Comparison of ENCODE assay signal across 9 cellular contexts in genomic region chr15:42035362-42035761, GRCh38. TPM values are rescaled to one million over a fixed set of nuclear protein-coding genes. Genes with fewer than 3 reads are reported as not detected.
DNase-seq lines count a peak whose midpoint lies in the region; ATAC-seq, FAIRE-seq and TF ChIP-seq lines count a peak whose summit lies in the region.
"Had no signal": no experiment of that assay in that cellular context is flagged by ENCODE, and none has a peak within 500 bp of the region (broad histone marks: within the 10 kb centered on the region; RNA-seq: fewer than 3 reads in every experiment).

No MANE protein-coding gene starts in this region.

- H3K9me3 Mint-ChIP-seq in immature natural killer cell, result no peaks in the 10 kb centered on the region
- peaks cover 4% of the 10 kb centered on the region for H3K9me3 Mint-ChIP-seq in nephron progenitor cell

- H2AFZ ChIP-seq in keratinocyte (ENCODE audit: control insufficient read depth, low read length), result peak overlapping the region; percentile 73

- H3K4me3 ChIP-seq in GM08714 (ENCODE audit: low read length) (peak overlapping the region; percentile 61; the same call in 1 of the 2 replicates), NB4 (ENCODE audit: low read depth, low read length) (no peak overlapping the region), keratinocyte (ENCODE audit: control insufficient read depth in 2 of 3, extremely low read depth in 1 of 3, insufficient read depth in 2 of 3, low read depth in 1 of 3, low read length in 3 of 3) (peak overlapping the region in 2 of 3 experiments; percentile 18 to 58)
- H3K4me3 ChIP-seq: cardiac muscle cell had no signal

- no peak for TF ChIP-seq POLR2A in NB4 (IDR thresholded peaks at IDR 0.05; ENCODE audit: extremely low read depth, insufficient read length)

- H3K4me1 Mint-ChIP-seq in immature natural killer cell, result no peaks in the 10 kb centered on the region
- no peaks in the 10 kb centered on the region for H3K4me1 Mint-ChIP-seq in nephron progenitor cell

- no peaks in the 10 kb centered on the region for H3K36me3 ChIP-seq in keratinocyte (ENCODE audit: control insufficient read depth in 2 of 2, extremely low read depth in 1 of 2, insufficient read depth in 2 of 2, low read length in 2 of 2)
- H3K36me3 ChIP-seq: cardiac muscle cell had no signal

- H3K9ac ChIP-seq in keratinocyte (ENCODE audit: control insufficient read depth, extremely low read depth, insufficient read depth, low read length), result peak overlapping the region; percentile 43

- peaks cover 0 to 8% (median 4%) of the 10 kb centered on the region in 3 donors for H3K27me3 Mint-ChIP-seq in immature natural killer cell (ENCODE audit: low read depth in 3 of 3)
- peaks cover 19% of the 10 kb centered on the region for H3K27me3 Mint-ChIP-seq in nephron progenitor cell (ENCODE audit: low read depth, poor library complexity)

- FAIRE-seq in keratinocyte (lab: Jason Lieb, UNC), result peak; percentile 98

- ATAC-seq in GM21576 (IDR thresholded peaks at IDR 0.05; ENCODE audit: unreplicated experiment), result peak; percentile 61

- H3K79me2 ChIP-seq in keratinocyte (ENCODE audit: control insufficient read depth, insufficient read depth, low read length), result no peaks in the 10 kb centered on the region

- dilution Hi-C loops in keratinocyte (cut with MboI; ENCODE audit: extremely low pct_ligation_motif_present, low sequenced_read_pairs), result no loop called here

- peak overlapping the region; percentile 72 for H3K27ac ChIP-seq in keratinocyte (ENCODE audit: control insufficient read depth, insufficient read depth, low read length)
- H3K27ac ChIP-seq: cardiac muscle cell had no signal

- H3K36me3 Mint-ChIP-seq in immature natural killer cell (no peaks in the 10 kb centered on the region), nephron progenitor cell (ENCODE audit: low read depth) (no peaks in the 10 kb centered on the region)

- H3K4me2 ChIP-seq in keratinocyte (ENCODE audit: control insufficient read depth, extremely low read depth, insufficient read depth, low read depth, low read length), result peak overlapping the region; percentile 93

- H3K27me3 ChIP-seq in keratinocyte (ENCODE audit: control insufficient read depth, extremely low read depth, insufficient read depth, low read length), result no peaks in the 10 kb centered on the region
- H3K27me3 ChIP-seq: cardiac muscle cell had no signal

- peaks cover 29% of the 10 kb centered on the region for H3K4me1 ChIP-seq in keratinocyte (ENCODE audit: control insufficient read depth, extremely low read depth, insufficient read depth, low read length)

- H4K20me1 ChIP-seq in keratinocyte (ENCODE audit: control insufficient read depth, extremely low read depth, insufficient read depth, low read length), result no peaks in the 10 kb centered on the region

- peak; percentile 52 for DNase-seq in NB4 (ENCODE audit: low read depth)
- DNase-seq in keratinocyte (ENCODE audit: low read depth, low spot score), result no peak
- DNase-seq in immature natural killer cell, result no peak
- DNase-seq in NCI-H2171 (lab: John Stamatoyannopoulos, UW), result no peak
- DNase-seq in nephron progenitor cell, result no peak
- DNase-seq in NCI-H2029 (lab: John Stamatoyannopoulos, UW), result no peak

- H3K9me3 ChIP-seq in keratinocyte (ENCODE audit: control insufficient read depth, low read depth, low read length), result no peaks in the 10 kb centered on the region

- TF ChIP-seq CTCF in NB4 (IDR thresholded peaks at IDR 0.05; ENCODE audit: low read depth, low read length) (no peak), keratinocyte (optimal IDR thresholded peaks at IDR 0.05 in 1 of 3, IDR thresholded peaks at IDR 0.05 in 1 of 3, conservative IDR thresholded peaks at IDR 0.05 in 1 of 3; ENCODE audit: extremely low read depth in 1 of 3, insufficient read depth in 2 of 3, low read length in 3 of 3) (no peak), nephron progenitor cell (IDR thresholded peaks at IDR 0.05) (no peak)

- H3K4me3 Mint-ChIP-seq in immature natural killer cell, result no peak overlapping the region
- H3K4me3 Mint-ChIP-seq in nephron progenitor cell, result no peak overlapping the region

- H3K27ac Mint-ChIP-seq in immature natural killer cell (no peak overlapping the region), nephron progenitor cell (no peak overlapping the region)

- H3K9me1 ChIP-seq in keratinocyte (ENCODE audit: control insufficient read depth, extremely low read depth, insufficient read depth, low read length), result no peaks in the 10 kb centered on the region

RNA-seq across cellular contexts. Expression of gene PLA2G4E, which starts 14.5 kb away (rescaled TPM):
- polyA plus RNA-seq in keratinocyte (1.1 to 6.7 TPM (median 3.5 TPM) in 3 replicates), immature natural killer cell (not detected)
- 16.7 TPM for polyA plus RNA-seq in keratinocyte (2011; ENCODE audit: low read depth)
- polyA plus RNA-seq in keratinocyte (2011; cell fraction: cytosol; rRNA removed), result 1.0 and 1.7 TPM in 2 replicates
- 7.9 and 10.2 TPM in 2 replicates for polyA plus RNA-seq in keratinocyte (2011; cell fraction: nucleus; rRNA removed)
- 0.96 and 41.0 TPM in 2 replicates for polyA plus RNA-seq in keratinocyte (2012; ENCODE audit: low replicate concordance)
- polyA minus RNA-seq in keratinocyte, result 2.3 to 3.8 TPM (median 2.4 TPM) in 3 replicates
- polyA minus RNA-seq in keratinocyte (2011; cell fraction: cytosol; rRNA and poly(A)+ RNA removed), result 1.3 TPM
- 5.5 and 6.4 TPM in 2 replicates for polyA minus RNA-seq in keratinocyte (2011; cell fraction: nucleus; rRNA and poly(A)+ RNA removed)
- polyA plus RNA-seq: cardiac muscle cell had no signal

RNA-seq across cellular contexts. Expression of gene PLA2G4D, which starts 59.0 kb away (rescaled TPM):
- 0.45 to 1.5 TPM (median 0.69 TPM) in 3 replicates for polyA plus RNA-seq in keratinocyte
- 11.3 TPM for polyA plus RNA-seq in keratinocyte (2011; ENCODE audit: low read depth)
- 0.23 and 0.32 TPM in 2 replicates for polyA plus RNA-seq in keratinocyte (2011; cell fraction: cytosol; rRNA removed)
- 2.0 and 2.3 TPM in 2 replicates for polyA plus RNA-seq in keratinocyte (2011; cell fraction: nucleus; rRNA removed)
- 0.37 and 24.3 TPM in 2 replicates for polyA plus RNA-seq in keratinocyte (2012; ENCODE audit: low replicate concordance)
- polyA minus RNA-seq in keratinocyte, result 0.42 to 1.5 TPM (median 0.49 TPM) in 3 replicates
- polyA minus RNA-seq in keratinocyte (2011; cell fraction: cytosol; rRNA and poly(A)+ RNA removed), result 0.58 TPM
- 1.7 and 1.8 TPM in 2 replicates for polyA minus RNA-seq in keratinocyte (2011; cell fraction: nucleus; rRNA and poly(A)+ RNA removed)
- polyA plus RNA-seq in immature natural killer cell, result not detected
